In genomic region chr2:189407161-189407943, GRCh38 we compare ENCODE assay signal across 11 cellular contexts. TPM values are rescaled to one million over a fixed set of nuclear protein-coding genes. Genes with fewer than 3 reads are reported as not detected.
DNase-seq lines count a peak whose midpoint lies in the region; ATAC-seq, FAIRE-seq and TF ChIP-seq lines count a peak whose summit lies in the region.
"Had no signal": no experiment of that assay in that cellular context is flagged by ENCODE, and none has a peak within 500 bp of the region (broad histone marks: within the 10 kb centered on the region; RNA-seq: fewer than 3 reads in every experiment).

No MANE protein-coding gene starts in this region.

- H3K27me3 Mint-ChIP-seq in naive thymus-derived CD4-positive, alpha-beta T cell: no peaks in the 10 kb centered on the region

- no peak for ATAC-seq in naive thymus-derived CD4-positive, alpha-beta T cell
- no peak for ATAC-seq in GM21390 (IDR thresholded peaks at IDR 0.05; ENCODE audit: unreplicated experiment)

- intact Hi-C loops in colonic mucosa (cut with DNase I) (loop anchor here (5.0 kb wide), 1 partner anchor 265 kb away; no protein-coding TSS in a partner anchor), kidney (cut with DNase I) (loop anchor here (10.0 kb wide), 1 partner anchor 323 kb away; no protein-coding TSS in a partner anchor)
- intact Hi-C loops in naive thymus-derived CD4-positive, alpha-beta T cell (cut with micrococcal nuclease): loop anchor here in 1 of 2 donors (5.0 kb wide), 1 partner anchor 105 kb away; no protein-coding TSS in a partner anchor

- POLR2A ChIA-PET in naive thymus-derived CD4-positive, alpha-beta T cell (lab: Charles Lee): interaction anchor here (0.6 kb wide), 1 partner anchor 21 kb away, joined by 6 read pairs; no protein-coding TSS in a partner anchor

- no peaks in the 10 kb centered on the region for H3K27me3 ChIP-seq in colonic mucosa
- H3K27me3 ChIP-seq in naive thymus-derived CD4-positive, alpha-beta T cell (ENCODE audit: control insufficient read depth in 2 of 2, insufficient read depth in 2 of 2, low read length in 2 of 2): no peaks in the 10 kb centered on the region

- H3K36me3 Mint-ChIP-seq in naive thymus-derived CD4-positive, alpha-beta T cell: peaks cover 0 to 4% (median 0%) of the 10 kb centered on the region in 5 donors

- H3K27ac ChIP-seq in colonic mucosa (peak overlapping the region; percentile 43), kidney (ENCODE audit: low read depth in 2 of 2, low read length in 2 of 2) (no peak overlapping the region)
- H3K27ac ChIP-seq in naive thymus-derived CD4-positive, alpha-beta T cell (ENCODE audit: low read depth, low read length): no peak overlapping the region

- CTCF ChIA-PET in naive thymus-derived CD4-positive, alpha-beta T cell (lab: Charles Lee): interaction anchor here (1.4 to 1.6 kb wide), 3 partner anchors 265 to 313 kb away, joined by 3 to 4 read pairs (median 3); no protein-coding TSS in a partner anchor

- H3K9ac ChIP-seq in colonic mucosa (ENCODE audit: low read depth in 2 of 2, low read length in 2 of 2) (no peak overlapping the region), kidney (ENCODE audit: low read length in 2 of 2) (no peak overlapping the region)

- H3K4me3 ChIP-seq in colonic mucosa (no peak overlapping the region), kidney (ENCODE audit: low read length in 2 of 2) (no peak overlapping the region)
- no peak overlapping the region for H3K4me3 ChIP-seq in naive thymus-derived CD4-positive, alpha-beta T cell (ENCODE audit: low read length)

- peak; percentile 84 for DNase-seq in DMS53 (lab: John Stamatoyannopoulos, UW)
- DNase-seq in NCI-H2227 treated with DMSO at 0.1 percent for 48 hours (lab: John Stamatoyannopoulos, UW): peak; percentile 69
- DNase-seq in colonic mucosa: no peak
- no peak for DNase-seq in naive thymus-derived CD4-positive, alpha-beta T cell
- no peak for DNase-seq in mucosa of gallbladder (ENCODE audit: low spot score)
- no peak for DNase-seq in hypothalamus (lab: John Stamatoyannopoulos, UW)
- DNase-seq in kidney: no peak
- DNase-seq: activated CD4-positive, alpha-beta T cell treated with anti-CD3 and anti-CD28 coated beads, Interleukin-2, amount 50 U/mL, for 1 hour; NCI-H1436 treated with DMSO at 0.1 percent for 48 hours; stimulated activated CD4-positive, alpha-beta T cell treated with anti-CD3 and anti-CD28 coated beads, Interleukin-2, amount 100 ng/mL, for 24 hours had no signal

- no peaks in the 10 kb centered on the region for H3K36me3 ChIP-seq in colonic mucosa
- H3K36me3 ChIP-seq in naive thymus-derived CD4-positive, alpha-beta T cell (ENCODE audit: control insufficient read depth in 2 of 3, insufficient read depth in 3 of 3, low read length in 3 of 3): no peaks in the 10 kb centered on the region
- no peaks in the 10 kb centered on the region for H3K36me3 ChIP-seq in kidney (ENCODE audit: control insufficient read depth in 1 of 2, insufficient read depth in 2 of 2, low read length in 2 of 2)

- TF ChIP-seq CTCF in colonic mucosa (IDR thresholded peaks at IDR 0.05): no peak
- TF ChIP-seq CTCF in kidney (IDR thresholded peaks at IDR 0.05; ENCODE audit: borderline replicate concordance, extremely low read depth, insufficient read depth): no peak

- no peak for FAIRE-seq in kidney (lab: Jason Lieb, UNC)

- H3K27ac Mint-ChIP-seq in naive thymus-derived CD4-positive, alpha-beta T cell: peak overlapping the region in 5 of 9 donors; percentile 13 to 58 (median 21)

- H3K9me3 Mint-ChIP-seq in naive thymus-derived CD4-positive, alpha-beta T cell: no peaks in the 10 kb centered on the region

- H3K9me3 ChIP-seq in colonic mucosa: no peaks in the 10 kb centered on the region
- H3K9me3 ChIP-seq in naive thymus-derived CD4-positive, alpha-beta T cell (ENCODE audit: control insufficient read depth in 2 of 3, low read length in 3 of 3): no peaks in the 10 kb centered on the region
- no peaks in the 10 kb centered on the region for H3K9me3 ChIP-seq in kidney (ENCODE audit: control insufficient read depth in 1 of 2, low read length in 2 of 2)

- H3K4me1 ChIP-seq in colonic mucosa: no peaks in the 10 kb centered on the region
- peaks cover 0 to 8% of the 10 kb centered on the region in 2 donors for H3K4me1 ChIP-seq in naive thymus-derived CD4-positive, alpha-beta T cell (ENCODE audit: control insufficient read depth in 2 of 2, insufficient read depth in 2 of 2, low read length in 2 of 2)
- H3K4me1 ChIP-seq in kidney (ENCODE audit: control insufficient read depth in 1 of 2, insufficient read depth in 1 of 2, low read depth in 1 of 2, low read length in 2 of 2): no peaks in the 10 kb centered on the region

- H3K4me3 Mint-ChIP-seq in naive thymus-derived CD4-positive, alpha-beta T cell: peak overlapping the region in 6 of 10 donors; percentile 17 to 48 (median 30)

- peaks cover 5 to 23% (median 18%) of the 10 kb centered on the region in 7 donors for H3K4me1 Mint-ChIP-seq in naive thymus-derived CD4-positive, alpha-beta T cell

RNA-seq across cellular contexts. Expression of gene WDR75, which starts 33.9 kb away (rescaled TPM):
- total RNA-seq in colonic mucosa: 10 to 100 TPM; 19.0 to 21.4 TPM
- total RNA-seq in naive thymus-derived CD4-positive, alpha-beta T cell: 10 to 100 TPM; 39.9 to 67.4 (median 60.7) TPM
- 10 to 100 TPM; 14.2 to 19.3 TPM for polyA plus RNA-seq in naive thymus-derived CD4-positive, alpha-beta T cell
- total RNA-seq in mucosa of gallbladder: 18.8 TPM
- 28.3 TPM for total RNA-seq in kidney
- polyA plus RNA-seq in kidney (ENCODE audit: insufficient read depth, low read depth, low replicate concordance): 15.6 TPM

Comparison
In these comparisons a context has a peak if more than half of its experiments do, and no peak if none do; other contexts are left out.
1. DNase-seq: peak in DMS53 (single experiment) and NCI-H2227 treated with DMSO at 0.1 percent for 48 hours (single experiment); none in colonic mucosa (single experiment), naive thymus-derived CD4-positive, alpha-beta T cell (0 of 9), mucosa of gallbladder (single experiment), hypothalamus (0 of 51) and kidney (single experiment).